Comparison of ENCODE assay signal across 21 cellular contexts in the genomic region with DNA sequence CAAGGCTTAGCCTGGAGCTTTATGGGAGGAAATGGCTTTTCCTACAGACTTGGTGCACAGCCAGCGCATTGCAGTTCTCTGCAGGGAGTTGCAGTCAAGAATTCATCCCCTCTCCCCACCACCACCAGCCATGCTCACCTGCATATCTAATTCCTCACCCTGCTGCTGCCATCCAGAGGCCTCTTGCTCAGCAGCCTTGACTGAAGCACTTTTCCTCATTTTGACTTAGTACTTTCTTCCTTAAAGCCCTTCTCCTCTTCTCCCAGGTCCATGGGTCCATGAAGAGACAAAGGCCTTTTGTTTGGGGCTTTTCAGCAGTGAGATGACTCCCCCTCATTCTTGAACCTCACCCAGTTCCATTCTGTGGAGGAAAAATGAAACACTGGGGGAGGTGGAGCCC. TPM values are rescaled to one million over a fixed set of nuclear protein-coding genes. Genes with fewer than 3 reads are reported as not detected.
A peak's percentile ranks its signal among the peaks of the same experiment; 100 is the strongest.
DNase-seq lines count a peak whose midpoint lies in the region; ATAC-seq, FAIRE-seq and TF ChIP-seq lines count a peak whose summit lies in the region.
"Had no signal": no experiment of that assay in that cellular context is flagged by ENCODE, and none has a peak within 500 bp of the region (broad histone marks: within the 10 kb centered on the region; RNA-seq: fewer than 3 reads in every experiment).

No MANE protein-coding gene starts in this region.

- no peak for FAIRE-seq in A549 (lab: Jason Lieb, UNC)

- peak overlapping the region; percentile 62 for H3K27ac Mint-ChIP-seq in WTC11
- H3K27ac Mint-ChIP-seq: activated CD8-positive, alpha-beta memory T cell treated with anti-CD3 and anti-CD28 coated beads, Interleukin-2, amount 10 ng/mL, durations not matched to agents 7 days and 5 days had no signal

- no peak overlapping the region for H3K9ac ChIP-seq in HUES48 (ENCODE audit: low read depth, low read length)
- H3K9ac ChIP-seq in mesendoderm (ENCODE audit: low read length), result no peak overlapping the region
- no peak overlapping the region for H3K9ac ChIP-seq in Karpas-422 (ENCODE audit: low read length)

- peak; percentile 39 to 51; a peak in 2 of 6 replicates for ATAC-seq in A549
- peak; percentile 99 for ATAC-seq in WTC11
- no peak for ATAC-seq in HG02970 (IDR thresholded peaks at IDR 0.05; ENCODE audit: low FRiP score, unreplicated experiment)
- ATAC-seq: activated CD8-positive, alpha-beta memory T cell treated with anti-CD3 and anti-CD28 coated beads, Interleukin-2, amount 10 ng/mL, durations not matched to agents 7 days and 5 days; left lung had no signal

- no peak overlapping the region for H2BK15ac ChIP-seq in mesendoderm (replicated peaks; ENCODE audit: low read depth)

- peak in 1 of 2 experiments; percentile 13 for DNase-seq in A549 (ENCODE audit: low read depth in 1 of 2, low spot score in 1 of 2)
- peak; percentile 66 for DNase-seq in WTC11 (ENCODE audit: low spot score)
- peak; percentile 89 for DNase-seq in mesendoderm
- DNase-seq in Karpas-422, result no peak
- DNase-seq in NCI-H1105 (lab: John Stamatoyannopoulos, UW), result no peak
- DNase-seq in stimulated activated CD4-positive, alpha-beta T cell treated with anti-CD3 and anti-CD28 coated beads, Interleukin-4, amount 100 ng/mL, for 4 hours, result no peak
- DNase-seq: activated CD4-positive, CD25-positive, alpha-beta regulatory T cell; activated CD8-positive, alpha-beta memory T cell treated with anti-CD3 and anti-CD28 coated beads, Interleukin-2, amount 10 ng/mL, durations not matched to agents 7 days and 5 days; activated naive CD4-positive, alpha-beta T cell; dermis blood vessel endothelial cell; esophagus squamous epithelium; GF-D8; left lung; NCI-H1092; NCI-H446 treated with DMSO at 0.1 percent for 48 hours; PC-9; stimulated activated CD4-positive, alpha-beta T cell treated with anti-CD3 and anti-CD28 coated beads, Interleukin-1b, Interleukin-23, amount 100 ng/mL, for 48 hours had no signal

- peak overlapping the region; percentile 40 for H3K18ac ChIP-seq in mesendoderm (ENCODE audit: low read length)

- WGBS in A549 (ENCODE audit: missing lambda C conversion rate), result 88% methylated on average over 1 of the region's 1 CpG
- no CpG with 5 or more reads among the region's 1 CpG for WGBS in mesendoderm (ENCODE audit: extremely low coverage, insufficient coverage, low lambda C conversion rate)

- no peak for TF ChIP-seq EP300 in A549 (IDR thresholded peaks at IDR 0.05)

- peaks cover 15% of the 10 kb centered on the region for H3K4me1 ChIP-seq in A549
- H3K4me1 ChIP-seq in HUES48 (ENCODE audit: control insufficient read depth, insufficient read depth, low read length), result peaks cover 15% of the 10 kb centered on the region
- H3K4me1 ChIP-seq in mesendoderm (ENCODE audit: control insufficient read depth, low read depth, low read length), result no peaks in the 10 kb centered on the region
- H3K4me1 ChIP-seq in Karpas-422 (ENCODE audit: low read length), result no peaks in the 10 kb centered on the region; the same call in 1 of the 2 replicates
- H3K4me1 ChIP-seq: esophagus squamous epithelium had no signal

- no peaks in the 10 kb centered on the region for H3K36me3 Mint-ChIP-seq in WTC11
- H3K36me3 Mint-ChIP-seq: activated CD8-positive, alpha-beta memory T cell treated with anti-CD3 and anti-CD28 coated beads, Interleukin-2, amount 10 ng/mL, durations not matched to agents 7 days and 5 days had no signal

- H3K9me3 Mint-ChIP-seq in WTC11, result peaks cover 5% of the 10 kb centered on the region; the same call in 1 of the 2 replicates

- TF ChIP-seq POLR2A in A549 (IDR thresholded peaks at IDR 0.05; ENCODE audit: low read length), result no peak

- H3K4me1 Mint-ChIP-seq in WTC11, result peaks cover 17% of the 10 kb centered on the region
- H3K4me1 Mint-ChIP-seq: activated CD8-positive, alpha-beta memory T cell treated with anti-CD3 and anti-CD28 coated beads, Interleukin-2, amount 10 ng/mL, durations not matched to agents 7 days and 5 days had no signal

- no peaks in the 10 kb centered on the region for H3K36me3 ChIP-seq in HUES48 (ENCODE audit: control insufficient read depth, insufficient read depth, low read length)
- no peaks in the 10 kb centered on the region for H3K36me3 ChIP-seq in mesendoderm (ENCODE audit: control insufficient read depth, insufficient read depth, low read length)
- no peaks in the 10 kb centered on the region for H3K36me3 ChIP-seq in Karpas-422 (ENCODE audit: insufficient read depth, low read length)
- H3K36me3 ChIP-seq: esophagus squamous epithelium, left lung, thoracic aorta had no signal

- H2BK120ac ChIP-seq in mesendoderm (ENCODE audit: low read depth, low read length), result no peak overlapping the region

- no peak overlapping the region for H3K4me3 Mint-ChIP-seq in WTC11
- H3K4me3 Mint-ChIP-seq: activated CD8-positive, alpha-beta memory T cell treated with anti-CD3 and anti-CD28 coated beads, Interleukin-2, amount 10 ng/mL, durations not matched to agents 7 days and 5 days had no signal

- no peak overlapping the region for H4K8ac ChIP-seq in mesendoderm (ENCODE audit: low read depth, low read length)

- POLR2A ChIA-PET in A549 (lab: Yijun Ruan, JAX), result no interaction called here
- POLR2A ChIA-PET in WTC11 (lab: Charles Lee), result no interaction called here

- TF ChIP-seq CTCF in A549 (IDR thresholded peaks at IDR 0.05) (no peak), WTC11 (IDR thresholded peaks at IDR 0.05) (no peak)

- no peaks in the 10 kb centered on the region for H3K79me1 ChIP-seq in mesendoderm (ENCODE audit: low read length)

- H4K5ac ChIP-seq in mesendoderm (ENCODE audit: low read length), result no peak overlapping the region

- H3K4me2 ChIP-seq in A549 (peak overlapping the region; percentile 27; the same call in 2 of the 3 replicates), mesendoderm (ENCODE audit: low read length) (peak overlapping the region; percentile 30), Karpas-422 (ENCODE audit: low read depth, low read length, poor library complexity, severe bottlenecking) (no peak overlapping the region)
- H3K4me2 ChIP-seq: PC-9 had no signal

- no peak overlapping the region for H2AFZ ChIP-seq in Karpas-422 (ENCODE audit: low read length)
- H2AFZ ChIP-seq: PC-9 had no signal

- H3K4ac ChIP-seq in mesendoderm (ENCODE audit: low read depth, low read length), result no peak overlapping the region

- no peaks in the 10 kb centered on the region for H3K9me2 ChIP-seq in Karpas-422 (replicated peaks; ENCODE audit: insufficient read depth, low read length)

- CTCF ChIA-PET in A549 (lab: Yijun Ruan, JAX), result no interaction called here
- CTCF ChIA-PET in WTC11 (lab: Charles Lee), result interaction anchor here (0.6 to 1.4 kb wide), 6 partner anchors 36 to 1325 kb away, joined by 3 to 5 read pairs (median 3); no protein-coding TSS in a partner anchor

- H3K9me3 ChIP-seq in A549 (no peaks in the 10 kb centered on the region), HUES48 (ENCODE audit: control insufficient read depth, insufficient read depth, low read length) (no peaks in the 10 kb centered on the region), Karpas-422 (ENCODE audit: low read length) (no peaks in the 10 kb centered on the region)
- H3K9me3 ChIP-seq: esophagus squamous epithelium, left lung, thoracic aorta had no signal

- TF ChIP-seq RAD21 in A549 (conservative IDR thresholded peaks at IDR 0.05 in 1 of 2, IDR thresholded peaks at IDR 0.05 in 1 of 2), result peak in 1 of 2 experiments; percentile 23; a peak in 1 of 5 replicates

- H2AK5ac ChIP-seq in mesendoderm (ENCODE audit: low read length), result no peak overlapping the region

- no peaks in the 10 kb centered on the region for H4K20me1 ChIP-seq in Karpas-422 (ENCODE audit: insufficient read depth, low read depth, low read length)

- no peak overlapping the region for H2BK5ac ChIP-seq in mesendoderm (ENCODE audit: low read length)

- H3K27me3 Mint-ChIP-seq in WTC11 (ENCODE audit: low read depth), result no peaks in the 10 kb centered on the region

- no peaks in the 10 kb centered on the region for H3K79me2 ChIP-seq in mesendoderm (ENCODE audit: control insufficient read depth, insufficient read depth, low read length)
- no peaks in the 10 kb centered on the region for H3K79me2 ChIP-seq in Karpas-422 (ENCODE audit: low read length)

- H3K27ac ChIP-seq in A549, result peak overlapping the region; percentile 33 to 55; a peak in 4 of 6 replicates
- peak overlapping the region; percentile 61 for H3K27ac ChIP-seq in HUES48 (ENCODE audit: low read depth, low read length)
- no peak overlapping the region for H3K27ac ChIP-seq in mesendoderm (ENCODE audit: low read depth, low read length)
- H3K27ac ChIP-seq in Karpas-422 (ENCODE audit: low read length), result no peak overlapping the region
- H3K27ac ChIP-seq: esophagus squamous epithelium, PC-9, thoracic aorta had no signal

- H3K4me3 ChIP-seq in A549, result no peak overlapping the region
- H3K4me3 ChIP-seq in HUES48 (ENCODE audit: low read depth, low read length), result 0 out of 2 replicates have a peak overlapping the region, but pooled peaks have one; percentile 24
- H3K4me3 ChIP-seq in mesendoderm (ENCODE audit: low read length), result no peak overlapping the region
- H3K4me3 ChIP-seq in Karpas-422 (ENCODE audit: low read length), result no peak overlapping the region
- H3K4me3 ChIP-seq: esophagus squamous epithelium, left lung, PC-9, thoracic aorta had no signal

- no peaks in the 10 kb centered on the region for H3K27me3 ChIP-seq in HUES48 (ENCODE audit: control insufficient read depth, insufficient read depth, low read length)
- H3K27me3 ChIP-seq in mesendoderm (ENCODE audit: insufficient read depth, low read length, poor library complexity), result no peaks in the 10 kb centered on the region
- H3K27me3 ChIP-seq in Karpas-422 (ENCODE audit: low read length), result no peaks in the 10 kb centered on the region
- H3K27me3 ChIP-seq: esophagus squamous epithelium, left lung had no signal

- no peak overlapping the region for H3K23ac ChIP-seq in mesendoderm (ENCODE audit: low read length)

- peak overlapping the region; percentile 18 for H3K56ac ChIP-seq in mesendoderm (ENCODE audit: low read length)

TF ChIP-seq in A549, 52 proteins besides CTCF, POLR2A, EP300 and RAD21 (continues in another document):
- no peak for TF ChIP-seq FOSL2 (IDR thresholded peaks at IDR 0.05)
- TF ChIP-seq FOSL2 (CRISPR knock-in tag; IDR thresholded peaks at IDR 0.05), result no peak
- no peak for TF ChIP-seq GATA3 (IDR thresholded peaks at IDR 0.05; ENCODE audit: borderline replicate concordance)

TF ChIP-seq in WTC11, 78 proteins besides CTCF, POLR2A, EP300 and RAD21 (continues in another document):
- TF ChIP-seq ZNF219 (CRISPR knock-in tag; IDR thresholded peaks at IDR 0.05; ENCODE audit: borderline replicate concordance), result no peak
- TF ChIP-seq ZNF263 (CRISPR knock-in tag; IDR thresholded peaks at IDR 0.05; ENCODE audit: low read depth), result no peak
- TF ChIP-seq ZNF232 (CRISPR knock-in tag; IDR thresholded peaks at IDR 0.05), result no peak

RNA-seq across cellular contexts. Expression of gene GPR141, which starts 39.7 kb away (rescaled TPM):
- 0.49 and 0.61 TPM in 2 replicates for polyA plus RNA-seq in A549 (2011; rRNA removed)
- polyA plus RNA-seq in A549 (2012; cell fraction: cytosol; rRNA removed), result 0.12 TPM in 1 of 2 replicates, not detected in the other
- polyA plus RNA-seq in A549 (2012; cell fraction: nucleus; rRNA removed), result not detected in 2 replicates
- polyA plus RNA-seq in A549 (2017; fragmentation: RNase III; extraction: RNeasy Plus Mini Kit Qiagen cat#74134 plus additional on column Dnase treatment), result 0.11 to 0.12 TPM in 2 of 3 replicates, not detected in the other
- 0.62 TPM in 1 of 2 replicates, not detected in the other for polyA minus RNA-seq in A549 (2011; rRNA and poly(A)+ RNA removed)
- total RNA-seq in WTC11 (2021), result 0.96 to 1.8 TPM (median 1.3 TPM) in 3 replicates
- 0.08 TPM for polyA plus RNA-seq in mesendoderm (2013, experiment 1 of 2)
- 0.14 TPM for polyA plus RNA-seq in mesendoderm (2013, experiment 2 of 2)
- not detected in 2 replicates for total RNA-seq in Karpas-422 (2014; rRNA removed; shearing (Covaris generic); ENCODE audit: low replicate concordance)
- total RNA-seq: dermis blood vessel endothelial cell, myocyte, PC-9 had no signal

Comparison
In these comparisons a context has a peak if more than half of its experiments do, and no peak if none do; other contexts are left out.
1. DNase-seq: peak in WTC11 (single experiment) and mesendoderm (single experiment); none in Karpas-422 (single experiment), NCI-H1105 (single experiment) and stimulated activated CD4-positive, alpha-beta T cell treated with anti-CD3 and anti-CD28 coated beads, Interleukin-4, amount 100 ng/mL, for 4 hours (0 of 2).
2. H3K27ac ChIP-seq: peak in A549 (2 of 2) and HUES48 (single experiment); none in mesendoderm (single experiment) and Karpas-422 (single experiment).